Comparison of ENCODE assay signal across 21 cellular contexts in genomic region chr16:72646615-72647014, GRCh38.
"Had no signal": no experiment of that assay in that cellular context is flagged by ENCODE, and none has a peak within 500 bp of the region (broad histone marks: within the 10 kb centered on the region; RNA-seq: fewer than 3 reads in every experiment).

No MANE protein-coding gene starts in this region.

- H3K27me3 ChIP-seq: breast epithelium, esophagus muscularis mucosa, heart right ventricle, left lung, thyroid gland had no signal

- H3K4me1 ChIP-seq: breast epithelium, esophagus muscularis mucosa, heart right ventricle, left lung, thyroid gland had no signal

- H3K4me3 ChIP-seq: breast epithelium, coronary artery, esophagus muscularis mucosa, heart right ventricle, left lung, thyroid gland had no signal

- ATAC-seq: heart right ventricle, left lung had no signal

- DNase-seq: activated CD4-positive, alpha-beta T cell treated with anti-CD3 and anti-CD28 coated beads, Interleukin-2, amount 50 U/mL, for 1 hour; activated CD4-positive, CD25-positive, alpha-beta regulatory T cell treated with anti-CD3 and anti-CD28 coated beads, Interleukin-2, amount 50 U/mL, for 72 hours; activated CD8-positive, alpha-beta memory T cell treated with anti-CD3 and anti-CD28 coated beads for 24 hours; activated CD8-positive, alpha-beta memory T cell treated with anti-CD3 and anti-CD28 coated beads, Interleukin-2, amount 50 U/mL, for 48 hours; activated effector memory CD4-positive, alpha-beta T cell treated with anti-CD3 and anti-CD28 coated beads, Interleukin-2, amount 50 U/mL, for 16 hours; activated naive CD4-positive, alpha-beta T cell treated with anti-CD3 and anti-CD28 coated beads, Interleukin-2, amount 50 U/mL, for 16 hours; activated T-cell treated with anti-CD3 and anti-CD28 coated beads, Interleukin-2, amount 50 U/mL, for 48 hours; heart right ventricle; left lung; mammary epithelial cell; midbrain; occipital lobe; posterior cingulate gyrus; retina; stimulated activated CD4-positive, alpha-beta T cell treated with anti-CD3 and anti-CD28 coated beads, Interleukin-2, amount 100 ng/mL, for 24 hours; stimulated activated naive CD4-positive, alpha-beta T cell treated with Interleukin-2 at 50 U/mL for 16 hours; thyroid gland had no signal

- H3K36me3 ChIP-seq: breast epithelium, esophagus muscularis mucosa, heart right ventricle, left lung, thyroid gland had no signal

- H3K27ac ChIP-seq: breast epithelium, coronary artery, esophagus muscularis mucosa, heart right ventricle, left lung, thyroid gland had no signal

- H3K9me3 ChIP-seq: esophagus muscularis mucosa, thyroid gland had no signal

- FAIRE-seq: astrocyte had no signal
